In the genomic region with DNA sequence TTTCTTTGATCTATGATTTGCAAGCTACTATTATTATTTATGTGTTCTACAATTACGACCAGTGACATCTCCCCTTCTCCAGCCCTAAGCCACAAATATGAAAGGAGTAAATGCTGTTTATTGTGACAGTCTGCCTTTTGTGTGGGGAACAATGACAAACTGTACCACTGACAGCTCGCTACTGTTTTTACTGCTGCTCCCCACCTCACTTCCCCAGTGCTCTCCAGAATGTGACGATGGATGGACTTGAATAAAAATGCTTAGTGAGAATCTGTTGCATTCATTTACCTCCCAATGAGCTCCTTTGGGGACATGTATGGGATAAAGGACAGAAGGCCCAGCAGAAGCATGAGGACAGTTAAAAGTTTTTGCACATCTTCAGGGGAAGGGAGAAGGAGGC, we compare ENCODE assay signal across 15 cellular contexts.
"Had no signal": no experiment of that assay in that cellular context is flagged by ENCODE, and none has a peak within 500 bp of the region (broad histone marks: within the 10 kb centered on the region; RNA-seq: fewer than 3 reads in every experiment).

No MANE protein-coding gene starts in this region.

- H3K27ac ChIP-seq: left ventricle myocardium inferior, psoas muscle had no signal

- H3K36me3 Mint-ChIP-seq: activated naive CD8-positive, alpha-beta T cell treated with anti-CD3 and anti-CD28 coated beads for 36 hours; brain; memory B cell had no signal

- H3K4me3 ChIP-seq: left ventricle myocardium inferior, psoas muscle had no signal

- H3K4me3 Mint-ChIP-seq: activated naive CD8-positive, alpha-beta T cell treated with anti-CD3 and anti-CD28 coated beads for 36 hours; central memory CD8-positive, alpha-beta T cell; memory B cell; nephron; T-helper 2 cell treated with Interferon-gamma antibody and Interleukin-4, amounts not matched to agents 5 μg/mL and 100 μg/mL, for 36 hours had no signal

- H3K4me1 Mint-ChIP-seq: activated naive CD8-positive, alpha-beta T cell treated with anti-CD3 and anti-CD28 coated beads for 36 hours; central memory CD8-positive, alpha-beta T cell; memory B cell had no signal

- H3K27ac Mint-ChIP-seq: activated naive CD8-positive, alpha-beta T cell treated with anti-CD3 and anti-CD28 coated beads for 36 hours; memory B cell; nephron; T-helper 2 cell treated with Interferon-gamma antibody and Interleukin-4, amounts not matched to agents 5 μg/mL and 100 μg/mL, for 36 hours had no signal

- DNase-seq: activated CD4-positive, alpha-beta T cell treated with anti-CD3 and anti-CD28 coated beads, Interleukin-2, amount 50 U/mL, for 1 hour; activated CD8-positive, alpha-beta memory T cell treated with anti-CD3 and anti-CD28 coated beads for 24 hours; activated naive CD8-positive, alpha-beta T cell treated with anti-CD3 and anti-CD28 coated beads for 36 hours; cortex of kidney; effector CD4-positive, alpha-beta T cell; foreskin fibroblast; left ventricle myocardium inferior; psoas muscle; stimulated activated CD4-positive, alpha-beta T cell treated with anti-CD3 and anti-CD28 coated beads, Interleukin-12 subunit alpha, Interleukin-12 subunit beta, amount 100 ng/mL, for 4 hours; stimulated activated CD4-positive, alpha-beta T cell treated with anti-CD3 and anti-CD28 coated beads, Interleukin-2, amount 100 ng/mL, for 24 hours had no signal

- H3K9me3 Mint-ChIP-seq: activated naive CD8-positive, alpha-beta T cell treated with anti-CD3 and anti-CD28 coated beads for 36 hours; T-helper 2 cell treated with Interferon-gamma antibody and Interleukin-4, amounts not matched to agents 5 μg/mL and 100 μg/mL, for 36 hours had no signal

- ATAC-seq: psoas muscle had no signal

- H3K9me3 ChIP-seq: left ventricle myocardium inferior, psoas muscle had no signal

- H3K36me3 ChIP-seq: left ventricle myocardium inferior had no signal

- H3K4me1 ChIP-seq: left ventricle myocardium inferior, psoas muscle had no signal

- H3K27me3 Mint-ChIP-seq: activated naive CD8-positive, alpha-beta T cell treated with anti-CD3 and anti-CD28 coated beads for 36 hours; brain; central memory CD8-positive, alpha-beta T cell; memory B cell had no signal
